ENCODE assay signal across 11 cellular contexts in the genomic region with DNA sequence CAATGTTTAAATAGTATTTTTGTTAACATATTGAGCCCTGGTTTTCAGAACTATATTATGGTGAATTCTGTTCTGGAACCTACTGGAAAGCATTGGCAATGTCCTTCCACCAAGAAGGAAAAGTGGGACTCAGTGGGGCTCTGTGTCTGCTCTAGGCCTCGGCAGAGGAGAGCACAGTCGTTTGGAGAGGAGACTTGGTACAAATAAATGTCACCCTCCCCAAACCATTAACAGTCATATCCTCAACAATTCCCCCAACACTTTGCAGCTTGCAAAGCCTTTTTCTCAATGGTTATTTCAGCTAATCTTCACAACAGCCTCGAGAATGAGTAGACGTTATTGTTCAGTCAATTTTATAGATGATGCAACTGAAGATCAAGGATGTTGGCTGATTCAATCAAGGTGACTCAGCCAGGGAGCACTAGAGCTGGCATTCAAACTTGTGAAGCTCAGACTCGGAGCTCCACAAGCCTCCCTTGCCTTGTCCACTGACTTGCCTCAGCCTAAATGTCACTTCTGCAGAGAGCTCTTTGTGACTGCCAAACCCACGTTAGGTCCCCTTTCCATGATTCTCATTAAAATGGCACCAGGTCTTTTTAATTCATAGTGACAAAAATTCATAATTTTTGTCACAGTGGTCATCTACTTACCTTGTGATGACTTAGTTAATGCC.
DNase-seq lines count a peak whose midpoint lies in the region; ATAC-seq and TF ChIP-seq lines count a peak whose summit lies in the region.
"Had no signal": no experiment of that assay in that cellular context is flagged by ENCODE, and none has a peak within 500 bp of the region (broad histone marks: within the 10 kb centered on the region; RNA-seq: fewer than 3 reads in every experiment).

No MANE protein-coding gene starts in this region.

- H3K27me3 ChIP-seq in mammary epithelial cell (ENCODE audit: insufficient read depth, low read length) = no peaks in the 10 kb centered on the region
- H3K27me3 ChIP-seq: esophagus muscularis mucosa, stomach had no signal

- no peak for ATAC-seq in activated CD8-positive, alpha-beta memory T cell treated with anti-CD3 and anti-CD28 coated beads, Interleukin-2, amount 10 ng/mL, durations not matched to agents 7 days and 5 days
- ATAC-seq in HG03439 (IDR thresholded peaks at IDR 0.05; ENCODE audit: unreplicated experiment) = no peak

- H3K79me2 ChIP-seq in mammary epithelial cell (ENCODE audit: insufficient read depth, low read length) = no peaks in the 10 kb centered on the region

- no peak for TF ChIP-seq CTCF in mammary epithelial cell (conservative IDR thresholded peaks at IDR 0.05 in 1 of 2, IDR thresholded peaks at IDR 0.05 in 1 of 2; ENCODE audit: extremely low read depth in 1 of 2, insufficient read depth in 1 of 2, low read depth in 1 of 2, low read length in 2 of 2)

- H3K9me3 ChIP-seq in mammary epithelial cell (replicated peaks; ENCODE audit: insufficient read depth, low read length) = no peaks in the 10 kb centered on the region
- H3K9me3 ChIP-seq: esophagus muscularis mucosa, stomach had no signal

- H3K4me1 ChIP-seq in mammary epithelial cell (ENCODE audit: insufficient read depth, low read length) = peaks cover 18% of the 10 kb centered on the region
- H3K4me1 ChIP-seq: esophagus muscularis mucosa, stomach had no signal

- peak overlapping the region; percentile 15 for H2AFZ ChIP-seq in mammary epithelial cell (ENCODE audit: low read depth, low read length)

- H3K36me3 ChIP-seq in mammary epithelial cell (ENCODE audit: insufficient read depth, low read length) = no peaks in the 10 kb centered on the region

- no peak overlapping the region for H3K27ac Mint-ChIP-seq in activated CD8-positive, alpha-beta memory T cell treated with anti-CD3 and anti-CD28 coated beads, Interleukin-2, amount 10 ng/mL, durations not matched to agents 7 days and 5 days

- intact Hi-C loops in mammary epithelial cell (cut with micrococcal nuclease) = loop anchor here (1.0 to 5.0 kb wide), 3 partner anchors 20 to 63 kb away; partner anchors contain the start of gene TOX2

- no peak overlapping the region for H3K9ac ChIP-seq in mammary epithelial cell (ENCODE audit: insufficient read depth, low read length)

- peaks cover 52% of the 10 kb centered on the region for H3K27me3 Mint-ChIP-seq in activated CD8-positive, alpha-beta memory T cell treated with anti-CD3 and anti-CD28 coated beads, Interleukin-2, amount 10 ng/mL, durations not matched to agents 7 days and 5 days

- peak overlapping the region; percentile 59 for H3K4me2 ChIP-seq in mammary epithelial cell (ENCODE audit: insufficient read depth, low read depth, low read length)

- H3K4me1 Mint-ChIP-seq in activated CD8-positive, alpha-beta memory T cell treated with anti-CD3 and anti-CD28 coated beads, Interleukin-2, amount 10 ng/mL, durations not matched to agents 7 days and 5 days = peaks cover 3% of the 10 kb centered on the region

- BruUV-seq in mammary epithelial cell (replicated peaks; lab: Mats Ljungman, UMichigan) = TSS peak; percentile 71

- H3K36me3 Mint-ChIP-seq in activated CD8-positive, alpha-beta memory T cell treated with anti-CD3 and anti-CD28 coated beads, Interleukin-2, amount 10 ng/mL, durations not matched to agents 7 days and 5 days = peaks cover 2% of the 10 kb centered on the region

- peak overlapping the region; percentile 52 for H3K27ac ChIP-seq in mammary epithelial cell (ENCODE audit: insufficient read depth, low read depth, low read length)
- H3K27ac ChIP-seq: esophagus muscularis mucosa, stomach had no signal

- H3K9me3 Mint-ChIP-seq in activated CD8-positive, alpha-beta memory T cell treated with anti-CD3 and anti-CD28 coated beads, Interleukin-2, amount 10 ng/mL, durations not matched to agents 7 days and 5 days (ENCODE audit: low read depth) = peaks cover 6% of the 10 kb centered on the region

- in situ Hi-C loops in mammary epithelial cell (cut with MboI; ENCODE audit: low sequenced_read_pairs in 2 of 2) = no loop called here

- no peak overlapping the region for H3K4me3 Mint-ChIP-seq in activated CD8-positive, alpha-beta memory T cell treated with anti-CD3 and anti-CD28 coated beads, Interleukin-2, amount 10 ng/mL, durations not matched to agents 7 days and 5 days

- 49% methylated on average over 5 of the region's 6 CpGs for WGBS in mammary epithelial cell (ENCODE audit: low coverage, missing lambda C conversion rate)

- dilution Hi-C loops in mammary epithelial cell (cut with HindIII; ENCODE audit: low sequenced_read_pairs) = no loop called here

- no peaks in the 10 kb centered on the region for H4K20me1 ChIP-seq in mammary epithelial cell (ENCODE audit: insufficient read depth, low read length)

- H3K4me3 ChIP-seq in mammary epithelial cell (replicated peaks in 1 of 3; ENCODE audit: insufficient read depth in 1 of 3, low read depth in 2 of 3, low read length in 3 of 3) = no peak overlapping the region
- H3K4me3 ChIP-seq: esophagus muscularis mucosa, stomach had no signal

- CTCF ChIA-PET in activated CD8-positive, alpha-beta memory T cell treated with anti-CD3 and anti-CD28 coated beads, Interleukin-2, amount 10 ng/mL, durations not matched to agents 7 days and 5 days (lab: Charles Lee) = interaction anchor here (1.0 kb wide), 1 partner anchor 11 kb away, joined by 3 read pairs; no protein-coding TSS in a partner anchor
- CTCF ChIA-PET in mammary epithelial cell (lab: Charles Lee; ENCODE audit: low non-redundant PET) = interaction anchor here (0.7 kb wide), 1 partner anchor 38 kb away, joined by 7 read pairs; no protein-coding TSS in a partner anchor

- peak; percentile 54 for DNase-seq in activated CD8-positive, alpha-beta memory T cell treated with anti-CD3 and anti-CD28 coated beads for 24 hours
- DNase-seq in activated CD8-positive, alpha-beta memory T cell treated with anti-CD3 and anti-CD28 coated beads, Interleukin-2, amount 10 ng/mL, durations not matched to agents 7 days and 5 days = no peak
- DNase-seq in NCI-H460 (ENCODE audit: extremely low read depth, low read depth) = peak; percentile 91
- DNase-seq in mammary epithelial cell = peak; percentile 85
- DNase-seq in renal cortical epithelial cell (ENCODE audit: low read depth) = peak; percentile 76
- DNase-seq in SKM-1 (lab: John Stamatoyannopoulos, UW; ENCODE audit: unreplicated experiment) = no peak
- DNase-seq in NCI-H2029 treated with DMSO at 0.1 percent for 48 hours (lab: John Stamatoyannopoulos, UW) = no peak
- DNase-seq: NCI-H2081, stomach had no signal

Comparison
In these comparisons a context has a peak if more than half of its experiments do, and no peak if none do; other contexts are left out.
1. DNase-seq: peak in activated CD8-positive, alpha-beta memory T cell treated with anti-CD3 and anti-CD28 coated beads for 24 hours (single experiment), NCI-H460 (single experiment), mammary epithelial cell (single experiment) and renal cortical epithelial cell (single experiment); none in activated CD8-positive, alpha-beta memory T cell treated with anti-CD3 and anti-CD28 coated beads, Interleukin-2, amount 10 ng/mL, durations not matched to agents 7 days and 5 days (single experiment), SKM-1 (single experiment) and NCI-H2029 treated with DMSO at 0.1 percent for 48 hours (single experiment).